In the genomic region with DNA sequence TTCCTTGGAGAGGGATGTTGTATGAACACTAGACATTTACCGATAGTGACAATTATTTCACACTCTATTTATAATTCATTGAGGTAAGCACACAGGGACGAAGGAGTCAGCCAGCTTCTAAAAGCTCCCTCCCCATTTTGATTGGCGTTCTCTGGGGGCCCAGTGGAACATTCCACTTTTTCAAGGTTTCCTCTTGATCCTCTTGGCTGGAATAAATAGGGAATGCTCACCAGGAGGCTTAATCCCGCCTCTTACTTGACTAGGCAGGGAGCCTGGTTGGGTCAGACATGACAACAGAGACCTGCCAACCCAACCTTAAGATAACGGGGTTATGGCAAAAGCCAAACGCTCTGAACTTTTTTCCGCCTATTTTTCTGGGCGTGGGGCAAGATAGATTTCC, we compare ENCODE assay signal across 1 cellular context.
TF ChIP-seq lines count a peak whose summit lies in the region.

No MANE protein-coding gene starts in this region.

TF ChIP-seq in SK-N-SH treated with all-trans-retinoic acid at 6 μM for 48 hours, 23 proteins besides CTCF, POLR2A, EP300 and RAD21 (continued from another document):
- TF ChIP-seq, protein P1, sequence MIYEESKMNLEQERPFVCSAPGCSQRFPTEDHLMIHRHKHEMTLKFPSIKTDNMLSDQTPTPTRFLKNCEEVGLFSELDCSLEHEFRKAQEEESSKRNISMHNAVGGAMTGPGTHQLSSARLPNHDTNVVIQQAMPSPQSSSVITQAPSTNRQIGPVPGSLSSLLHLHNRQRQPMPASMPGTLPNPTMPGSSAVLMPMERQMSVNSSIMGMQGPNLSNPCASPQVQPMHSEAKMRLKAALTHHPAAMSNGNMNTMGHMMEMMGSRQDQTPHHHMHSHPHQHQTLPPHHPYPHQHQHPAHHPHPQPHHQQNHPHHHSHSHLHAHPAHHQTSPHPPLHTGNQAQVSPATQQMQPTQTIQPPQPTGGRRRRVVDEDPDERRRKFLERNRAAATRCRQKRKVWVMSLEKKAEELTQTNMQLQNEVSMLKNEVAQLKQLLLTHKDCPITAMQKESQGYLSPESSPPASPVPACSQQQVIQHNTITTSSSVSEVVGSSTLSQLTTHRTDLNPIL (CRISPR knock-in tag; IDR thresholded peaks at IDR 0.05; ENCODE audit: low read depth) = no peak
- TF ChIP-seq TOX (CRISPR knock-in tag; IDR thresholded peaks at IDR 0.05; ENCODE audit: borderline replicate concordance) = no peak
- TF ChIP-seq TCF4 (CRISPR knock-in tag; IDR thresholded peaks at IDR 0.05; ENCODE audit: borderline replicate concordance) = no peak
- TF ChIP-seq ISL1 (CRISPR knock-in tag; IDR thresholded peaks at IDR 0.05) = no peak
- TF ChIP-seq GLIS3 (CRISPR knock-in tag; IDR thresholded peaks at IDR 0.05) = no peak
- no peak for TF ChIP-seq ZNF565 (CRISPR knock-in tag; conservative IDR thresholded peaks at IDR 0.05; ENCODE audit: low read depth)
- TF ChIP-seq PPARA (CRISPR knock-in tag; IDR thresholded peaks at IDR 0.05; ENCODE audit: borderline replicate concordance) = no peak
- no peak for TF ChIP-seq SNAI2 (CRISPR knock-in tag; IDR thresholded peaks at IDR 0.05)
- no peak for TF ChIP-seq CSDC2 (CRISPR knock-in tag; IDR thresholded peaks at IDR 0.05)
- no peak for TF ChIP-seq OSR1 (CRISPR knock-in tag; IDR thresholded peaks at IDR 0.05)
